ENCODE assay signal across 7 cellular contexts in the genomic region with DNA sequence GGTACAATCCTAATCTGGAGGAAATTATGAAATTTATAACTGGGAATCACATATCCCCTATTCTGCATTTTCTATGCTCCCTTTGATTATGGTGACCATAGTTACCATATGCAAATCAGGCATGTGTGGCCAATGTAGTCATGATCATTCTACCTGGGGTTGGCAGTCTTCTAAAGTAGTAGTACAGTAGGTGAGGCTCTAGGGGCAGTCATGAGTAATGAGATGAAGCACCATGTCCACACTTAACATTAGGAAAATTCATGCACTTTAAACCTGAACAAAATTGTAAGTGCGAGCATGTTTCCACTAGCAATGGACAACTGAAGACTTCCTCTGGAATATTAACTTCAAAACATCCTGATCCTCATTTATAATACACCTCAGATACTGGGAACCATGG.
DNase-seq lines count a peak whose midpoint lies in the region; ATAC-seq and TF ChIP-seq lines count a peak whose summit lies in the region.

No MANE protein-coding gene starts in this region.

- H3K4me1 ChIP-seq in tibial artery: peaks cover 0 to 28% (median 10%) of the 10 kb centered on the region in 4 donors

- intact Hi-C loops in tibial artery (cut with DNase I; ENCODE audit: low total_unique reads): no loop called here

- H3K4me3 Mint-ChIP-seq in naive thymus-derived CD8-positive, alpha-beta T cell: no peak overlapping the region

- H3K9me3 ChIP-seq in tibial artery: peaks cover 0 to 5% (median 0%) of the 10 kb centered on the region in 3 donors

- H3K4me1 Mint-ChIP-seq in naive thymus-derived CD8-positive, alpha-beta T cell: no peaks in the 10 kb centered on the region

- H3K9me3 Mint-ChIP-seq in naive thymus-derived CD8-positive, alpha-beta T cell: peaks cover 0 to 5% (median 0%) of the 10 kb centered on the region in 9 donors

- no peak overlapping the region for H3K27ac Mint-ChIP-seq in naive thymus-derived CD8-positive, alpha-beta T cell

- peaks cover 0 to 9% (median 0%) of the 10 kb centered on the region in 3 donors for H3K36me3 Mint-ChIP-seq in naive thymus-derived CD8-positive, alpha-beta T cell

- ATAC-seq in GM18502 (IDR thresholded peaks at IDR 0.05; ENCODE audit: poor library complexity, unreplicated experiment) (peak; percentile 96), GM21786 (IDR thresholded peaks at IDR 0.05; ENCODE audit: unreplicated experiment) (peak; percentile 80)
- no peak for ATAC-seq in naive thymus-derived CD8-positive, alpha-beta T cell

- no peak overlapping the region for H3K4me3 ChIP-seq in tibial artery

- no peaks in the 10 kb centered on the region for H3K36me3 ChIP-seq in tibial artery

- H3K27me3 ChIP-seq in tibial artery: no peaks in the 10 kb centered on the region

- no peak overlapping the region for H3K27ac ChIP-seq in tibial artery

- peaks cover 0 to 1% (median 0%) of the 10 kb centered on the region in 5 donors for H3K27me3 Mint-ChIP-seq in naive thymus-derived CD8-positive, alpha-beta T cell

- peak; percentile 44 to 75 for DNase-seq in Kasumi-1 (lab: John Stamatoyannopoulos, UW)
- peak; percentile 34 for DNase-seq in dermis blood vessel endothelial cell
- DNase-seq in tibial artery: no peak
- DNase-seq in naive thymus-derived CD8-positive, alpha-beta T cell: no peak
- no peak for DNase-seq in amniotic stem cell (lab: John Stamatoyannopoulos, UW)

- peak; percentile 35 to 43 for TF ChIP-seq CTCF in tibial artery (IDR thresholded peaks at IDR 0.05)

- POLR2A ChIA-PET in naive thymus-derived CD8-positive, alpha-beta T cell (lab: Charles Lee): no interaction called here

Comparison
In these comparisons a context has a peak if more than half of its experiments do, and no peak if none do; other contexts are left out.
1. ATAC-seq: peak in GM18502 (single experiment) and GM21786 (single experiment); none in naive thymus-derived CD8-positive, alpha-beta T cell (0 of 2).
2. DNase-seq: peak in Kasumi-1 (2 of 2) and dermis blood vessel endothelial cell (single experiment); none in tibial artery (0 of 2), naive thymus-derived CD8-positive, alpha-beta T cell (0 of 10) and amniotic stem cell (single experiment).